In genomic region chr17:21098934-21099687, GRCh38 we compare ENCODE assay signal across 1 cellular context.
TF ChIP-seq lines count a peak whose summit lies in the region.

No MANE protein-coding gene starts in this region.

TF ChIP-seq in HepG2, 621 proteins besides CTCF, POLR2A, EP300 and RAD21 (continued from another document and continues in another):
- TF ChIP-seq TERF1 (CRISPR knock-in tag; IDR thresholded peaks at IDR 0.05) (no peak), SP140L (CRISPR knock-in tag; IDR thresholded peaks at IDR 0.05; ENCODE audit: borderline replicate concordance) (no peak), SNAPC2 (CRISPR knock-in tag; IDR thresholded peaks at IDR 0.05) (peak; percentile 28; the same call in 1 of the 2 replicates), HMG20A (CRISPR knock-in tag; IDR thresholded peaks at IDR 0.05; ENCODE audit: borderline replicate concordance) (no peak), THAP11 (CRISPR knock-in tag; IDR thresholded peaks at IDR 0.05) (peak; percentile 88), ZNF430 (CRISPR knock-in tag; IDR thresholded peaks at IDR 0.05) (no peak), ZNF605 (CRISPR knock-in tag; IDR thresholded peaks at IDR 0.05) (no peak), ESRRA (CRISPR knock-in tag; IDR thresholded peaks at IDR 0.05; ENCODE audit: low read depth) (no peak), MEF2D (CRISPR knock-in tag; IDR thresholded peaks at IDR 0.05) (no peak), ZFP91 (CRISPR knock-in tag; IDR thresholded peaks at IDR 0.05; ENCODE audit: borderline replicate concordance) (peak; percentile 56; the same call in 1 of the 2 replicates), ZC3H13 (CRISPR knock-in tag; IDR thresholded peaks at IDR 0.05) (no peak), MIER2 (CRISPR knock-in tag; IDR thresholded peaks at IDR 0.05) (no peak), ASH2L (IDR thresholded peaks at IDR 0.05; ENCODE audit: insufficient read length, low read depth, low read length) (peak; percentile 27), CREB1 (IDR thresholded peaks at IDR 0.05) (no peak), CREB1 (CRISPR knock-in tag; IDR thresholded peaks at IDR 0.05) (0 out of 2 replicates have a peak, but pooled peaks have one; percentile 13), NR0B2 (CRISPR knock-in tag; IDR thresholded peaks at IDR 0.05) (no peak), BORCS8-MEF2B (CRISPR knock-in tag; IDR thresholded peaks at IDR 0.05) (peak; percentile 71; the same call in 1 of the 2 replicates), E2F5 (CRISPR knock-in tag; conservative IDR thresholded peaks at IDR 0.05) (0 out of 2 replicates have a peak, but pooled peaks have one; percentile 55), TFDP1 (CRISPR knock-in tag; IDR thresholded peaks at IDR 0.05; ENCODE audit: borderline replicate concordance) (peak; percentile 89; the same call in 1 of the 2 replicates), DPF2 (CRISPR knock-in tag; IDR thresholded peaks at IDR 0.05; ENCODE audit: borderline replicate concordance, low read depth) (no peak), ZBTB8A (CRISPR knock-in tag; IDR thresholded peaks at IDR 0.05; ENCODE audit: borderline replicate concordance, low read depth) (no peak), SNAI1 (CRISPR knock-in tag; IDR thresholded peaks at IDR 0.05; ENCODE audit: borderline replicate concordance) (no peak), TARDBP (CRISPR knock-in tag; IDR thresholded peaks at IDR 0.05) (0 out of 2 replicates have a peak, but pooled peaks have one; percentile 47), CREM (IDR thresholded peaks at IDR 0.05) (peak; percentile 64; the same call in 1 of the 2 replicates), CREM (CRISPR knock-in tag; IDR thresholded peaks at IDR 0.05) (no peak), ARNT2 (CRISPR knock-in tag; IDR thresholded peaks at IDR 0.05; ENCODE audit: low read depth) (0 out of 2 replicates have a peak, but pooled peaks have one; percentile 41), IRF2 (CRISPR knock-in tag; IDR thresholded peaks at IDR 0.05) (no peak), MTA3 (CRISPR knock-in tag; IDR thresholded peaks at IDR 0.05) (no peak), SAP130 (CRISPR knock-in tag; IDR thresholded peaks at IDR 0.05; ENCODE audit: low read depth) (peak; percentile 81), SMC3 (IDR thresholded peaks at IDR 0.05; ENCODE audit: low read length) (no peak), HOXA3 (CRISPR knock-in tag; IDR thresholded peaks at IDR 0.05) (0 out of 2 replicates have a peak, but pooled peaks have one; percentile 25), ZNF362 (CRISPR knock-in tag; IDR thresholded peaks at IDR 0.05; ENCODE audit: borderline replicate concordance) (peak; percentile 61; the same call in 1 of the 2 replicates), NCOA5 (CRISPR knock-in tag; IDR thresholded peaks at IDR 0.05) (no peak), TEAD2 (CRISPR knock-in tag; IDR thresholded peaks at IDR 0.05) (no peak), ATF1 (CRISPR knock-in tag; IDR thresholded peaks at IDR 0.05) (peak; percentile 47), ARID4A (CRISPR knock-in tag; IDR thresholded peaks at IDR 0.05; ENCODE audit: borderline replicate concordance) (peak; percentile 67; the same call in 1 of the 2 replicates), TMF1 (CRISPR knock-in tag; IDR thresholded peaks at IDR 0.05; ENCODE audit: low read depth) (no peak), TFDP2 (CRISPR knock-in tag; IDR thresholded peaks at IDR 0.05) (peak; percentile 95), GABPA (IDR thresholded peaks at IDR 0.05; ENCODE audit: low read depth, low read length) (no peak), GABPA (CRISPR knock-in tag; IDR thresholded peaks at IDR 0.05; ENCODE audit: low read depth) (peak; percentile 42; the same call in 1 of the 2 replicates), REXO4 (CRISPR knock-in tag; IDR thresholded peaks at IDR 0.05; ENCODE audit: borderline replicate concordance) (no peak), ZNF367 (CRISPR knock-in tag; IDR thresholded peaks at IDR 0.05; ENCODE audit: borderline replicate concordance) (no peak), GABPB1 (CRISPR knock-in tag; IDR thresholded peaks at IDR 0.05) (0 out of 2 replicates have a peak, but pooled peaks have one; percentile 38), RFXAP (CRISPR knock-in tag; IDR thresholded peaks at IDR 0.05; ENCODE audit: borderline replicate concordance) (peak; percentile 53; the same call in 1 of the 2 replicates), ZNF414 (CRISPR knock-in tag; IDR thresholded peaks at IDR 0.05) (no peak), GTF3A (CRISPR knock-in tag; conservative IDR thresholded peaks at IDR 0.05) (no peak), TOPORS (CRISPR knock-in tag; IDR thresholded peaks at IDR 0.05) (peak; percentile 12; the same call in 1 of the 2 replicates), PHF5A (CRISPR knock-in tag; IDR thresholded peaks at IDR 0.05; ENCODE audit: low read depth, unreplicated experiment) (no peak), GMEB1 (CRISPR knock-in tag; IDR thresholded peaks at IDR 0.05; ENCODE audit: borderline replicate concordance) (peak; percentile 22; the same call in 1 of the 2 replicates)
